In the genomic region with DNA sequence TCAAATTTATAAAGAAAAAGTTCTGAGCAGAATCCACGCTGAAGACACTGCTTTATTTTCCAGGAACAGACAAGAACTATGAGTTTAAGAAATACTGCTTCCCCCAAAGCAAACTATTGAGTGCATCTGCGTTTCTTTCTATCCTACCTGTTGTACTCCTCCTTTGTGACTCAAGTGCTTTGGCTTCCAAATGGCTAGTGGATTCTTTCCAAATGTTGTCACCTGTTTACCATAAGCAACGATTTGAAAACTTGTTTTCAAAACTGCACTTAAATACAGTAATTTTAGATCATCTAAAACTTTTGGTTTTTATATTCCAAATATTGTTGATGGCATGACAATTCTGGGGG, we compare ENCODE assay signal across 8 cellular contexts. TPM values are rescaled to one million over a fixed set of nuclear protein-coding genes. Genes with fewer than 3 reads are reported as not detected.
DNase-seq lines count a peak whose midpoint lies in the region; ATAC-seq lines count a peak whose summit lies in the region.

No MANE protein-coding gene starts in this region.

- H3K4me2 ChIP-seq in GM23248 (ENCODE audit: unreplicated experiment) (peak overlapping the region; percentile 87), skeletal muscle satellite cell (ENCODE audit: low read length) (peak overlapping the region; percentile 83)

- DNase-seq in GM23248 = no peak
- DNase-seq in NCI-H2196 treated with DMSO at 0.1 percent for 48 hours (lab: John Stamatoyannopoulos, UW; ENCODE audit: unreplicated experiment) = peak; percentile 73
- DNase-seq in T-helper 9 cell = no peak

- no peaks in the 10 kb centered on the region for H3K9me2 ChIP-seq in GM23248 (ENCODE audit: insufficient read depth)

- ATAC-seq in GM19351 (IDR thresholded peaks at IDR 0.05; ENCODE audit: unreplicated experiment) (no peak), GM18502 (IDR thresholded peaks at IDR 0.05; ENCODE audit: poor library complexity, unreplicated experiment) (no peak), GM19455 (IDR thresholded peaks at IDR 0.05; ENCODE audit: unreplicated experiment) (no peak)

- H4K20me1 ChIP-seq in GM23248 (ENCODE audit: insufficient read depth) = peaks cover 21% of the 10 kb centered on the region; the same call in 1 of the 2 replicates

- peak overlapping the region; percentile 66 for H3K27ac ChIP-seq in GM23248

- H3K9me3 ChIP-seq in GM23248 (ENCODE audit: low read depth) = no peaks in the 10 kb centered on the region
- H3K9me3 ChIP-seq in endocrine pancreas (ENCODE audit: control insufficient read depth, low read length) = no peaks in the 10 kb centered on the region
- H3K9me3 ChIP-seq in skeletal muscle satellite cell (replicated peaks; ENCODE audit: low read length) = no peaks in the 10 kb centered on the region

- in situ Hi-C loops in GM23248 (cut with MboI) = loop anchor here (10.0 kb wide), 2 partner anchors 143 to 243 kb away; no protein-coding TSS in a partner anchor

- WGBS in GM23248 (ENCODE audit: low coverage in 1 of 2, low lambda C conversion rate in 2 of 2, missing lambda C conversion rate in 2 of 2), 2 experiments = 32 to 43% methylated on average over 3 of the region's 3 CpGs

- peak overlapping the region; percentile 57 for H3K4me3 ChIP-seq in GM23248
- H3K4me3 ChIP-seq in endocrine pancreas (ENCODE audit: control insufficient read depth, insufficient read depth, low read length) = peak overlapping the region; percentile 44
- H3K4me3 ChIP-seq in skeletal muscle satellite cell (ENCODE audit: low read length) = peak overlapping the region; percentile 22

- peaks cover 41% of the 10 kb centered on the region for H3F3A ChIP-seq in GM23248 (ENCODE audit: insufficient read depth)

- peaks cover 100% of the 10 kb centered on the region for H3K79me2 ChIP-seq in GM23248 (ENCODE audit: insufficient read depth)

- H3K9ac ChIP-seq in GM23248 (peak overlapping the region; percentile 64), endocrine pancreas (ENCODE audit: control insufficient read depth, insufficient read depth, low read length) (no peak overlapping the region), skeletal muscle satellite cell (ENCODE audit: low read depth, low read length) (peak overlapping the region; percentile 39)

- peaks cover 87% of the 10 kb centered on the region for H3K4me1 ChIP-seq in GM23248 (ENCODE audit: insufficient read depth)
- H3K4me1 ChIP-seq in endocrine pancreas (ENCODE audit: control insufficient read depth, insufficient read depth, low read length) = no peaks in the 10 kb centered on the region
- peaks cover 89% of the 10 kb centered on the region for H3K4me1 ChIP-seq in skeletal muscle satellite cell (ENCODE audit: control insufficient read depth, insufficient read depth, low read length)

- no peaks in the 10 kb centered on the region for H3K27me3 ChIP-seq in GM23248 (replicated peaks; ENCODE audit: insufficient read depth)
- H3K27me3 ChIP-seq in endocrine pancreas (ENCODE audit: control insufficient read depth, insufficient read depth, low read length) = no peaks in the 10 kb centered on the region
- H3K27me3 ChIP-seq in skeletal muscle satellite cell (ENCODE audit: control insufficient read depth, insufficient read depth, low read length) = no peaks in the 10 kb centered on the region

- no peak overlapping the region for H2AFZ ChIP-seq in GM23248

- H3K36me3 ChIP-seq in GM23248 (ENCODE audit: low read depth) (peaks cover 12% of the 10 kb centered on the region), endocrine pancreas (ENCODE audit: control insufficient read depth, insufficient read depth, low read length) (no peaks in the 10 kb centered on the region), skeletal muscle satellite cell (ENCODE audit: insufficient read depth, low read length) (peaks cover 72% of the 10 kb centered on the region)

RNA-seq across cellular contexts. Expression of a gene that starts 9.5 kb away (rescaled TPM):
- total RNA-seq in GM23248 (2014; rRNA removed; shearing (Covaris generic)) = 167 and 192 TPM in 2 replicates
- polyA plus RNA-seq in GM23248 (2016; fragmentation: Nextera tagmentation; extraction: Ambion mirVana) = 122 and 135 TPM in 2 replicates
- total RNA-seq in skeletal muscle satellite cell (2012; rRNA removed) = 31.2 and 33.6 TPM in 2 replicates
